In the genomic region with DNA sequence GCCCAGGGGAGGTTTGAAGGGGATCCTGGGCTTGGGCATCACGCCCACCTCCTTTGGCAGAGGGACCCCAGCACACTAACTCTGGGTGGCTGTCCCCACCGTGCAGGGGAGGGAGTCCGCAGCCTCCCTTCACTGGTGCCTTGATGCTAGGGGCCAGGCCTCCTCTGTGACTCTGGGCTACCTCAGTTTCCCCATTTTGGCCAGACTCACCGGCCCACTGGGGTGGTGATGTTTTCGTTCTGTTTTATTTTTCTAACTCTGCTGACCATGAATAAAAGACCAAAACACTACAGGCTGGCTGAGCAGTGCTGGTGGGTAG, we compare ENCODE assay signal across 8 cellular contexts. TPM values are rescaled to one million over a fixed set of nuclear protein-coding genes. Genes with fewer than 3 reads are reported as not detected.
A peak's percentile ranks its signal among the peaks of the same experiment; 100 is the strongest.
DNase-seq lines count a peak whose midpoint lies in the region; ATAC-seq, FAIRE-seq and TF ChIP-seq lines count a peak whose summit lies in the region.

No MANE protein-coding gene starts in this region.

- peak overlapping the region; percentile 95 for H3K4me2 ChIP-seq in keratinocyte (ENCODE audit: control insufficient read depth, extremely low read depth, insufficient read depth, low read depth, low read length)

- H4K20me1 ChIP-seq in keratinocyte (ENCODE audit: control insufficient read depth, extremely low read depth, insufficient read depth, low read length) = no peaks in the 10 kb centered on the region

- H3K36me3 Mint-ChIP-seq in activated CD4-positive, alpha-beta T cell treated with anti-CD3 and anti-CD28 coated beads, Interleukin-2, amount 10 ng/mL, durations not matched to agents 24 days and 14 days (ENCODE audit: low read depth) = peaks cover 36% of the 10 kb centered on the region

- H3K4me1 Mint-ChIP-seq in activated CD4-positive, alpha-beta T cell treated with anti-CD3 and anti-CD28 coated beads, Interleukin-2, amount 10 ng/mL, durations not matched to agents 24 days and 14 days = peaks cover 12% of the 10 kb centered on the region

- no peaks in the 10 kb centered on the region for H3K9me1 ChIP-seq in keratinocyte (ENCODE audit: control insufficient read depth, extremely low read depth, insufficient read depth, low read length)

- H3K9ac ChIP-seq in adipocyte (ENCODE audit: low read length) (peak overlapping the region; percentile 99), keratinocyte (ENCODE audit: control insufficient read depth, extremely low read depth, insufficient read depth, low read length) (peak overlapping the region; percentile 99)

- TF ChIP-seq CTCF in keratinocyte (optimal IDR thresholded peaks at IDR 0.05 in 1 of 3, IDR thresholded peaks at IDR 0.05 in 1 of 3, conservative IDR thresholded peaks at IDR 0.05 in 1 of 3; ENCODE audit: extremely low read depth in 1 of 3, insufficient read depth in 2 of 3, low read length in 3 of 3) = no peak

- H3K79me2 ChIP-seq in keratinocyte (ENCODE audit: control insufficient read depth, insufficient read depth, low read length) = peaks cover 44% of the 10 kb centered on the region

- no peak for DNase-seq in activated CD4-positive, alpha-beta T cell treated with anti-CD3 and anti-CD28 coated beads, Interleukin-2, amount 10 ng/mL, durations not matched to agents 24 days and 14 days
- no peak for DNase-seq in activated CD4-positive, alpha-beta T cell treated with anti-CD3 and anti-CD28 coated beads for 1 hour
- DNase-seq in adipocyte (ENCODE audit: low read depth) (no peak), keratinocyte (ENCODE audit: low read depth, low spot score) (no peak), posterior cingulate gyrus (no peak), HPDE6-E6E7 (ENCODE audit: extremely low spot score) (no peak)

- H3K36me3 ChIP-seq in adipocyte (ENCODE audit: control insufficient read depth, insufficient read depth, low read length, severe bottlenecking) (peaks cover 21% of the 10 kb centered on the region), keratinocyte (ENCODE audit: control insufficient read depth in 2 of 2, extremely low read depth in 1 of 2, insufficient read depth in 2 of 2, low read length in 2 of 2) (peaks cover 16 to 27% of the 10 kb centered on the region in 2 experiments)

- H3K27me3 ChIP-seq in adipocyte (replicated peaks; ENCODE audit: control insufficient read depth, insufficient read depth, low read length) (no peaks in the 10 kb centered on the region), keratinocyte (ENCODE audit: control insufficient read depth, extremely low read depth, insufficient read depth, low read length) (no peaks in the 10 kb centered on the region)

- H3K9me3 ChIP-seq in adipocyte (ENCODE audit: control insufficient read depth, low read length) (no peaks in the 10 kb centered on the region), keratinocyte (ENCODE audit: control insufficient read depth, low read depth, low read length) (no peaks in the 10 kb centered on the region)

- no peaks in the 10 kb centered on the region for H3K9me3 Mint-ChIP-seq in activated CD4-positive, alpha-beta T cell treated with anti-CD3 and anti-CD28 coated beads, Interleukin-2, amount 10 ng/mL, durations not matched to agents 24 days and 14 days

- peak overlapping the region; percentile 93 for H3K4me3 ChIP-seq in adipocyte (ENCODE audit: low read length)
- peak overlapping the region; percentile 89 to 97 (median 95) for H3K4me3 ChIP-seq in keratinocyte (ENCODE audit: control insufficient read depth in 2 of 3, extremely low read depth in 1 of 3, insufficient read depth in 2 of 3, low read depth in 1 of 3, low read length in 3 of 3)

- H3K27ac ChIP-seq in keratinocyte (ENCODE audit: control insufficient read depth, insufficient read depth, low read length) (peak overlapping the region; percentile 95), temporal lobe (ENCODE audit: low read depth, low read length) (peak overlapping the region; percentile 95)

- no peak for ATAC-seq in HG03175 (IDR thresholded peaks at IDR 0.05; ENCODE audit: unreplicated experiment)

- peak overlapping the region; percentile 98 for H3K27ac Mint-ChIP-seq in activated CD4-positive, alpha-beta T cell treated with anti-CD3 and anti-CD28 coated beads, Interleukin-2, amount 10 ng/mL, durations not matched to agents 24 days and 14 days

- H3K4me3 Mint-ChIP-seq in activated CD4-positive, alpha-beta T cell treated with anti-CD3 and anti-CD28 coated beads, Interleukin-2, amount 10 ng/mL, durations not matched to agents 24 days and 14 days = peak overlapping the region; percentile 99

- intact Hi-C loops in activated CD4-positive, alpha-beta T cell treated with anti-CD3 and anti-CD28 coated beads, Interleukin-2, amount 10 ng/mL, durations not matched to agents 24 days and 14 days (cut with micrococcal nuclease) = loop anchor here (1.0 to 2.0 kb wide), 2 partner anchors 14 to 30 kb away; partner anchors contain the start of gene SLC12A9
- intact Hi-C loops in posterior cingulate gyrus (cut with DNase I) = no loop called here

- H3K27me3 Mint-ChIP-seq in activated CD4-positive, alpha-beta T cell treated with anti-CD3 and anti-CD28 coated beads, Interleukin-2, amount 10 ng/mL, durations not matched to agents 24 days and 14 days = no peaks in the 10 kb centered on the region

- H2AFZ ChIP-seq in keratinocyte (ENCODE audit: control insufficient read depth, low read length) = no peak overlapping the region

- FAIRE-seq in keratinocyte (lab: Jason Lieb, UNC) = no peak

- dilution Hi-C loops in keratinocyte (cut with MboI; ENCODE audit: extremely low pct_ligation_motif_present, low sequenced_read_pairs) = no loop called here

- H3K4me1 ChIP-seq in adipocyte (ENCODE audit: control insufficient read depth, insufficient read depth, low read length) (peaks cover 22% of the 10 kb centered on the region), keratinocyte (ENCODE audit: control insufficient read depth, extremely low read depth, insufficient read depth, low read length) (peaks cover 30% of the 10 kb centered on the region)

RNA-seq across cellular contexts. Expression of gene TRIP6, which starts 0.5 kb away (rescaled TPM):
- total RNA-seq in activated CD4-positive, alpha-beta T cell treated with anti-CD3 and anti-CD28 coated beads, Interleukin-2, amount 10 ng/mL, durations not matched to agents 24 days and 14 days = 42.7 and 47.6 TPM in 2 replicates
- polyA plus RNA-seq in keratinocyte = 83.8 to 106 TPM (median 93.7 TPM) in 3 replicates
- polyA plus RNA-seq in keratinocyte (2011; ENCODE audit: low read depth) = 56.4 TPM
- 39.7 and 76.9 TPM in 2 replicates for polyA plus RNA-seq in keratinocyte (2011; cell fraction: cytosol; rRNA removed)
- polyA plus RNA-seq in keratinocyte (2011; cell fraction: nucleus; rRNA removed) = 93.1 and 96.4 TPM in 2 replicates
- polyA plus RNA-seq in keratinocyte (2012; ENCODE audit: low replicate concordance) = 62.1 and 119 TPM in 2 replicates
- 46.0 to 59.9 TPM (median 59.1 TPM) in 3 replicates for polyA minus RNA-seq in keratinocyte
- polyA minus RNA-seq in keratinocyte (2011; cell fraction: cytosol; rRNA and poly(A)+ RNA removed) = 103 TPM
- polyA minus RNA-seq in keratinocyte (2011; cell fraction: nucleus; rRNA and poly(A)+ RNA removed) = 37.5 and 40.5 TPM in 2 replicates
- total RNA-seq in temporal lobe = 3.2 TPM

RNA-seq across cellular contexts. Expression of gene SRRT, which starts 8.2 kb away (rescaled TPM):
- 300 and 318 TPM in 2 replicates for total RNA-seq in activated CD4-positive, alpha-beta T cell treated with anti-CD3 and anti-CD28 coated beads, Interleukin-2, amount 10 ng/mL, durations not matched to agents 24 days and 14 days
- polyA plus RNA-seq in keratinocyte = 23.1 to 54.5 TPM (median 42.2 TPM) in 3 replicates
- polyA plus RNA-seq in keratinocyte (2011; ENCODE audit: low read depth) = 67.3 TPM
- 17.4 and 30.9 TPM in 2 replicates for polyA plus RNA-seq in keratinocyte (2011; cell fraction: cytosol; rRNA removed)
- 108 and 127 TPM in 2 replicates for polyA plus RNA-seq in keratinocyte (2011; cell fraction: nucleus; rRNA removed)
- 43.4 and 83.7 TPM in 2 replicates for polyA plus RNA-seq in keratinocyte (2012; ENCODE audit: low replicate concordance)
- polyA minus RNA-seq in keratinocyte = 13.9 to 112 TPM (median 41.6 TPM) in 3 replicates
- 65.6 TPM for polyA minus RNA-seq in keratinocyte (2011; cell fraction: cytosol; rRNA and poly(A)+ RNA removed)
- 35.8 and 36.7 TPM in 2 replicates for polyA minus RNA-seq in keratinocyte (2011; cell fraction: nucleus; rRNA and poly(A)+ RNA removed)
- total RNA-seq in temporal lobe = 30.7 TPM

RNA-seq across cellular contexts. Expression of gene SLC12A9, which starts 14.2 kb away (rescaled TPM):
- 37.3 and 41.2 TPM in 2 replicates for total RNA-seq in activated CD4-positive, alpha-beta T cell treated with anti-CD3 and anti-CD28 coated beads, Interleukin-2, amount 10 ng/mL, durations not matched to agents 24 days and 14 days
- polyA plus RNA-seq in keratinocyte = 14.5 to 24.9 TPM (median 19.8 TPM) in 3 replicates
- polyA plus RNA-seq in keratinocyte (2011; ENCODE audit: low read depth) = 2.7 TPM
- polyA plus RNA-seq in keratinocyte (2011; cell fraction: cytosol; rRNA removed) = 3.7 and 8.3 TPM in 2 replicates
- polyA plus RNA-seq in keratinocyte (2011; cell fraction: nucleus; rRNA removed) = 55.8 and 64.8 TPM in 2 replicates
- 10.5 and 21.0 TPM in 2 replicates for polyA plus RNA-seq in keratinocyte (2012; ENCODE audit: low replicate concordance)
- 21.7 to 43.2 TPM (median 31.8 TPM) in 3 replicates for polyA minus RNA-seq in keratinocyte
- 13.6 TPM for polyA minus RNA-seq in keratinocyte (2011; cell fraction: cytosol; rRNA and poly(A)+ RNA removed)
- 30.8 and 32.0 TPM in 2 replicates for polyA minus RNA-seq in keratinocyte (2011; cell fraction: nucleus; rRNA and poly(A)+ RNA removed)
- total RNA-seq in temporal lobe = 17.0 TPM

RNA-seq across cellular contexts. Expression of gene UFSP1, which starts 22.8 kb away (rescaled TPM):
- total RNA-seq in activated CD4-positive, alpha-beta T cell treated with anti-CD3 and anti-CD28 coated beads, Interleukin-2, amount 10 ng/mL, durations not matched to agents 24 days and 14 days = 4.5 TPM in 2 replicates
- 1.0 to 1.4 TPM (median 1.2 TPM) in 3 replicates for polyA plus RNA-seq in keratinocyte
- polyA plus RNA-seq in keratinocyte (2011; ENCODE audit: low read depth) = not detected
- polyA plus RNA-seq in keratinocyte (2011; cell fraction: cytosol; rRNA removed) = 0.34 and 1.1 TPM in 2 replicates
- 0.93 and 1.3 TPM in 2 replicates for polyA plus RNA-seq in keratinocyte (2011; cell fraction: nucleus; rRNA removed)
- polyA plus RNA-seq in keratinocyte (2012; ENCODE audit: low replicate concordance) = 1.5 and 2.4 TPM in 2 replicates
- polyA minus RNA-seq in keratinocyte = 0.93 to 2.0 TPM (median 1.4 TPM) in 3 replicates
- 2.1 TPM for polyA minus RNA-seq in keratinocyte (2011; cell fraction: cytosol; rRNA and poly(A)+ RNA removed)
- polyA minus RNA-seq in keratinocyte (2011; cell fraction: nucleus; rRNA and poly(A)+ RNA removed) = 0.62 and 0.95 TPM in 2 replicates
- total RNA-seq in temporal lobe = 2.2 TPM

RNA-seq across cellular contexts. Expression of gene ACHE, which starts 29.0 kb away (rescaled TPM):
- total RNA-seq in activated CD4-positive, alpha-beta T cell treated with anti-CD3 and anti-CD28 coated beads, Interleukin-2, amount 10 ng/mL, durations not matched to agents 24 days and 14 days = not detected in 2 replicates
- 0.07 to 0.30 TPM (median 0.20 TPM) in 3 replicates for polyA plus RNA-seq in keratinocyte
- 0.21 TPM for polyA plus RNA-seq in keratinocyte (2011; ENCODE audit: low read depth)
- 0.02 and 0.10 TPM in 2 replicates for polyA plus RNA-seq in keratinocyte (2011; cell fraction: cytosol; rRNA removed)
- polyA plus RNA-seq in keratinocyte (2011; cell fraction: nucleus; rRNA removed) = 1.3 and 1.6 TPM in 2 replicates
- 0.14 and 0.42 TPM in 2 replicates for polyA plus RNA-seq in keratinocyte (2012; ENCODE audit: low replicate concordance)
- polyA minus RNA-seq in keratinocyte = 0.46 TPM in 1 of 3 replicates, not detected in the others
- not detected for polyA minus RNA-seq in keratinocyte (2011; cell fraction: cytosol; rRNA and poly(A)+ RNA removed)
- polyA minus RNA-seq in keratinocyte (2011; cell fraction: nucleus; rRNA and poly(A)+ RNA removed) = 0.42 and 0.70 TPM in 2 replicates
- total RNA-seq in temporal lobe = 16.7 TPM

Comparison
In these comparisons a context has a peak if more than half of its experiments do, and no peak if none do; other contexts are left out.
1. RNA of gene TRIP6, which starts 0.5 kb away (total RNA-seq): 42.7 to 47.6 TPM in activated CD4-positive, alpha-beta T cell treated with anti-CD3 and anti-CD28 coated beads, Interleukin-2, amount 10 ng/mL, durations not matched to agents 24 days and 14 days; 3.2 TPM in temporal lobe (single experiment); every median in the first group is over 10 times any median in the second.